In genomic region chr1:21333824-21334213, GRCh38 we compare ENCODE assay signal across 8 cellular contexts. TPM values are rescaled to one million over a fixed set of nuclear protein-coding genes. Genes with fewer than 3 reads are reported as not detected.
DNase-seq lines count a peak whose midpoint lies in the region; ATAC-seq and TF ChIP-seq lines count a peak whose summit lies in the region.

No MANE protein-coding gene starts in this region.

- H3K27ac ChIP-seq in Karpas-422 (ENCODE audit: low read length): peak overlapping the region; percentile 96
- no peak overlapping the region for H3K27ac ChIP-seq in mammary epithelial cell (ENCODE audit: insufficient read depth, low read depth, low read length)

- H3K4me1 Mint-ChIP-seq in osteocyte (ENCODE audit: unreplicated experiment): peaks cover 82% of the 10 kb centered on the region

- in situ Hi-C loops in mammary epithelial cell (cut with MboI; ENCODE audit: low sequenced_read_pairs in 2 of 2): no loop called here

- TF ChIP-seq CTCF in BE2C (IDR thresholded peaks at IDR 0.05; ENCODE audit: low read depth, low read length) (no peak), mammary epithelial cell (conservative IDR thresholded peaks at IDR 0.05 in 1 of 2, IDR thresholded peaks at IDR 0.05 in 1 of 2; ENCODE audit: extremely low read depth in 1 of 2, insufficient read depth in 1 of 2, low read depth in 1 of 2, low read length in 2 of 2) (no peak), osteocyte (IDR thresholded peaks at IDR 0.05) (no peak)

- H3K27me3 Mint-ChIP-seq in osteocyte (ENCODE audit: unreplicated experiment): no peaks in the 10 kb centered on the region

- no TSS peak for BruUV-seq in mammary epithelial cell (replicated peaks; lab: Mats Ljungman, UMichigan)

- H3K36me3 ChIP-seq in BE2C: 0 out of 2 replicates have a peak, but pooled peaks cover 2% of the 10 kb centered on the region
- peaks cover 3% of the 10 kb centered on the region; the same call in 1 of the 2 replicates for H3K36me3 ChIP-seq in Karpas-422 (ENCODE audit: insufficient read depth, low read length)
- no peaks in the 10 kb centered on the region for H3K36me3 ChIP-seq in mammary epithelial cell (ENCODE audit: insufficient read depth, low read length)

- WGBS in mammary epithelial cell (ENCODE audit: low coverage, missing lambda C conversion rate): 100% methylated on average over 5 of the region's 5 CpGs

- H3K79me2 ChIP-seq in Karpas-422 (ENCODE audit: low read length) (peaks cover 90% of the 10 kb centered on the region), mammary epithelial cell (ENCODE audit: insufficient read depth, low read length) (peaks cover 53% of the 10 kb centered on the region)

- H3K4me3 ChIP-seq in BE2C (ENCODE audit: low read depth, low read length): peak overlapping the region; percentile 39
- H3K4me3 ChIP-seq in Karpas-422 (ENCODE audit: low read length): no peak overlapping the region
- no peak overlapping the region for H3K4me3 ChIP-seq in mammary epithelial cell (replicated peaks in 1 of 3; ENCODE audit: insufficient read depth in 1 of 3, low read depth in 2 of 3, low read length in 3 of 3)

- peak overlapping the region; percentile 97 for H3K27ac Mint-ChIP-seq in osteocyte (ENCODE audit: unreplicated experiment)

- H2AFZ ChIP-seq in Karpas-422 (ENCODE audit: low read length): no peak overlapping the region
- H2AFZ ChIP-seq in mammary epithelial cell (ENCODE audit: low read depth, low read length): peak overlapping the region; percentile 70

- ATAC-seq in HG03520 (IDR thresholded peaks at IDR 0.05; ENCODE audit: unreplicated experiment): no peak
- ATAC-seq in HG02759 (IDR thresholded peaks at IDR 0.05; ENCODE audit: unreplicated experiment): no peak

- dilution Hi-C loops in mammary epithelial cell (cut with HindIII; ENCODE audit: low sequenced_read_pairs): no loop called here

- H3K9me3 ChIP-seq in BE2C (no peaks in the 10 kb centered on the region), Karpas-422 (ENCODE audit: low read length) (no peaks in the 10 kb centered on the region), mammary epithelial cell (replicated peaks; ENCODE audit: insufficient read depth, low read length) (no peaks in the 10 kb centered on the region)

- CTCF ChIA-PET in mammary epithelial cell (lab: Charles Lee; ENCODE audit: low non-redundant PET): interaction anchor here (0.6 to 0.9 kb wide), 4 partner anchors 16 to 79 kb away, joined by 3 to 4 read pairs (median 3); no protein-coding TSS in a partner anchor

- peaks cover 7% of the 10 kb centered on the region for H3K36me3 Mint-ChIP-seq in osteocyte (ENCODE audit: unreplicated experiment)

- DNase-seq in BE2C (no peak), Karpas-422 (no peak), mammary epithelial cell (no peak), osteocyte (ENCODE audit: extremely low spot score, unreplicated experiment) (no peak), activated gamma-delta T cell treated with Interleukin-2 at 50 U/mL for 16 hours (no peak)
- DNase-seq in stimulated activated naive CD4-positive, alpha-beta T cell (lab: John Stamatoyannopoulos, UW): no peak

- no peaks in the 10 kb centered on the region for H3K27me3 ChIP-seq in BE2C
- H3K27me3 ChIP-seq in Karpas-422 (ENCODE audit: low read length): no peaks in the 10 kb centered on the region
- H3K27me3 ChIP-seq in mammary epithelial cell (ENCODE audit: insufficient read depth, low read length): no peaks in the 10 kb centered on the region

- H3K9me3 Mint-ChIP-seq in osteocyte (ENCODE audit: unreplicated experiment): no peaks in the 10 kb centered on the region

- no peaks in the 10 kb centered on the region for H3K9me2 ChIP-seq in Karpas-422 (replicated peaks; ENCODE audit: insufficient read depth, low read length)

- peak overlapping the region; percentile 70 for H3K4me3 Mint-ChIP-seq in osteocyte (ENCODE audit: unreplicated experiment)

- peak overlapping the region; percentile 73 for H3K4me2 ChIP-seq in Karpas-422 (ENCODE audit: low read depth, low read length, poor library complexity, severe bottlenecking)
- peak overlapping the region; percentile 83 for H3K4me2 ChIP-seq in mammary epithelial cell (ENCODE audit: insufficient read depth, low read depth, low read length)

- peaks cover 14% of the 10 kb centered on the region for H4K20me1 ChIP-seq in Karpas-422 (ENCODE audit: insufficient read depth, low read depth, low read length)
- no peaks in the 10 kb centered on the region for H4K20me1 ChIP-seq in mammary epithelial cell (ENCODE audit: insufficient read depth, low read length)

- intact Hi-C loops in mammary epithelial cell (cut with micrococcal nuclease): loop anchor here (1.0 to 2.0 kb wide), 6 partner anchors 23 to 102 kb away; partner anchors contain the start of gene ECE1

- H3K9ac ChIP-seq in Karpas-422 (ENCODE audit: low read length) (peak overlapping the region; percentile 82; the same call in 1 of the 2 replicates), mammary epithelial cell (ENCODE audit: insufficient read depth, low read length) (no peak overlapping the region)

- H3K4me1 ChIP-seq in BE2C: peaks cover 24% of the 10 kb centered on the region
- peaks cover 89% of the 10 kb centered on the region for H3K4me1 ChIP-seq in Karpas-422 (ENCODE audit: low read length)
- H3K4me1 ChIP-seq in mammary epithelial cell (ENCODE audit: insufficient read depth, low read length): peaks cover 38% of the 10 kb centered on the region

RNA-seq across cellular contexts. Expression of gene ECE1, which starts 43.6 kb away (rescaled TPM):
- 52.5 TPM for polyA plus RNA-seq in BE2C (2012; ENCODE audit: insufficient read depth, insufficient read length, low read depth)
- 59.9 and 81.7 TPM in 2 replicates for total RNA-seq in Karpas-422 (2014; rRNA removed; shearing (Covaris generic); ENCODE audit: low replicate concordance)
- total RNA-seq in mammary epithelial cell: 100 to 1,000 TPM in 1 of 2 donors, 10 to 100 TPM in 1; 86.3 to 153 TPM
- 65.7 TPM for polyA plus RNA-seq in mammary epithelial cell
- 75.5 TPM for polyA minus RNA-seq in mammary epithelial cell
- total RNA-seq in osteocyte: 217 and 236 TPM in 2 replicates
